ENCODE assay signal across 9 cellular contexts in genomic region chr6:37049990-37050853, GRCh38. TPM values are rescaled to one million over a fixed set of nuclear protein-coding genes. Genes with fewer than 3 reads are reported as not detected.
DNase-seq lines count a peak whose midpoint lies in the region; ATAC-seq and TF ChIP-seq lines count a peak whose summit lies in the region.
"Had no signal": no experiment of that assay in that cellular context is flagged by ENCODE, and none has a peak within 500 bp of the region (broad histone marks: within the 10 kb centered on the region; RNA-seq: fewer than 3 reads in every experiment).

No MANE protein-coding gene starts in this region.

- peaks cover 9% of the 10 kb centered on the region for H3K27me3 Mint-ChIP-seq in HFFc6 (ENCODE audit: insufficient read depth)

- H3K27ac ChIP-seq in ascending aorta (peak overlapping the region; percentile 28 to 38), neutrophil (peak overlapping the region; percentile 94), vagina (peak overlapping the region; percentile 77)

- peaks cover 0 to 6% of the 10 kb centered on the region in 2 donors for H3K4me1 ChIP-seq in ascending aorta
- peaks cover 42 to 61% of the 10 kb centered on the region in 2 experiments for H3K4me1 ChIP-seq in neutrophil (ENCODE audit: control insufficient read depth in 1 of 2, insufficient read depth in 1 of 2, low read depth in 1 of 2, low read length in 1 of 2)
- H3K4me1 ChIP-seq in vagina = peaks cover 37% of the 10 kb centered on the region

- intact Hi-C loops in ascending aorta (cut with DNase I) = loop anchor here (2.0 to 5.0 kb wide), 2 partner anchors 51 to 77 kb away; no protein-coding TSS in a partner anchor
- intact Hi-C loops in vagina (cut with DNase I) = loop anchor here (2.0 kb wide), 1 partner anchor 121 kb away; the partner anchor contains the start of gene PIM1

- H3K9me3 ChIP-seq in ascending aorta (no peaks in the 10 kb centered on the region), neutrophil (no peaks in the 10 kb centered on the region), vagina (no peaks in the 10 kb centered on the region)

- DNase-seq in T-helper 9 cell (peak; percentile 23), ascending aorta (ENCODE audit: low spot score in 2 of 2) (peak; percentile 34 to 85), vagina (ENCODE audit: extremely low spot score in 2 of 2) (no peak), COLO668 (lab: John Stamatoyannopoulos, UW; ENCODE audit: unreplicated experiment) (no peak), HFFc6 (no peak)

- TF ChIP-seq CTCF in ascending aorta (IDR thresholded peaks at IDR 0.05) (no peak), neutrophil (IDR thresholded peaks at IDR 0.05) (peak; percentile 61), vagina (IDR thresholded peaks at IDR 0.05) (no peak), HFFc6 (IDR thresholded peaks at IDR 0.05) (no peak)

- no peaks in the 10 kb centered on the region for H3K27me3 ChIP-seq in ascending aorta
- H3K27me3 ChIP-seq in neutrophil = no peaks in the 10 kb centered on the region
- no peaks in the 10 kb centered on the region for H3K27me3 ChIP-seq in vagina

- H3K4me3 ChIP-seq in ascending aorta = no peak overlapping the region
- peak overlapping the region; percentile 58 for H3K4me3 ChIP-seq in neutrophil (ENCODE audit: low read depth in 1 of 2, low read length in 1 of 2)
- no peak overlapping the region for H3K4me3 ChIP-seq in vagina

- H3K36me3 ChIP-seq in ascending aorta (no peaks in the 10 kb centered on the region), neutrophil (no peaks in the 10 kb centered on the region), vagina (no peaks in the 10 kb centered on the region)

- ATAC-seq in HG02642 (IDR thresholded peaks at IDR 0.05; ENCODE audit: poor library complexity, unreplicated experiment) (peak; percentile 44), GM21786 (IDR thresholded peaks at IDR 0.05; ENCODE audit: unreplicated experiment) (no peak)

- no peaks in the 10 kb centered on the region for H3K36me3 Mint-ChIP-seq in HFFc6 (ENCODE audit: low read depth)

- TF ChIP-seq POLR2A in vagina (IDR thresholded peaks at IDR 0.05) = no peak

- H3K4me1 Mint-ChIP-seq in HFFc6 (ENCODE audit: low read depth) = peaks cover 20% of the 10 kb centered on the region

- no peak overlapping the region for H3K27ac Mint-ChIP-seq in HFFc6

- no peaks in the 10 kb centered on the region for H3K9me3 Mint-ChIP-seq in HFFc6

- H3K4me3 Mint-ChIP-seq in HFFc6 = no peak overlapping the region

RNA-seq across cellular contexts. Expression of gene FGD2, which starts 44.8 kb away (rescaled TPM):
- total RNA-seq in ascending aorta (49.4 TPM), vagina (20.4 TPM)
- total RNA-seq in HFFc6 (2021; fragmentation: NEBNext Ultra II Directional; extraction: Animal tissue kit (Norgen Biotek cat#: 25700)) = not detected
- total RNA-seq: M059J had no signal

Comparison
In these comparisons a context has a peak if more than half of its experiments do, and no peak if none do; other contexts are left out.
1. DNase-seq: peak in T-helper 9 cell (single experiment) and ascending aorta (2 of 2); none in vagina (0 of 2), COLO668 (single experiment) and HFFc6 (single experiment).
2. H3K27ac ChIP-seq: peak in every context shown above with its lines; median percentile 94 in neutrophil; 77 in vagina; 33 in ascending aorta.
3. H3K4me3 ChIP-seq: peak in neutrophil (2 of 2); none in ascending aorta (0 of 2) and vagina (0 of 2).
4. RNA of gene FGD2, which starts 44.8 kb away (total RNA-seq): 49.4 TPM in ascending aorta (single experiment) and 20.4 TPM in vagina (single experiment); not detected in HFFc6; every median in the first group is over 10 times any median in the second.